14 cellular contexts compared by ENCODE assay signal in the genomic region with DNA sequence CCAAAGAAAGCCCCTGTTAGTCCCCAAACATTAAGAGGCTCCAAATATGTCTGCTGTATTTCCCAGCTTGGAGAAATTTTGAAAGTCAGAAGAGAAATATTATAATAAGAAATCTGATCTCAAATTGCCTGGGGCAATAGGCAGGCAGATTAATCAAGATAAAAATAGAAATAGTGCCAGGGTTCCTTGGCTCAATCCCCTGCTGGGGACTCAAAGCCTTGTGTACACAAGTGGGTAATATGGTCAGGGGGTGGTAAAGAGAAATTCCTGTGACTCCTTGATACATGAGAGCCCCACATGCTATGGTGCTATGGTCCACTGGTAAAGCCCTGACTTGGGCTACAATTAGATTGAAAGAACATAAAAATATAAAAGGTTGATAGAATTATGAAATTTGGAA.
"Had no signal": no experiment of that assay in that cellular context is flagged by ENCODE, and none has a peak within 500 bp of the region (broad histone marks: within the 10 kb centered on the region; RNA-seq: fewer than 3 reads in every experiment).

No MANE protein-coding gene starts in this region.

- H3K36me3 ChIP-seq: brain microvascular endothelial cell, esophagus muscularis mucosa, lower lobe of right lung, neural progenitor cell, pancreas had no signal

- H3K4me2 ChIP-seq: neural progenitor cell had no signal

- H3K4me1 ChIP-seq: esophagus muscularis mucosa, lower lobe of right lung, pancreas had no signal

- H3K27me3 ChIP-seq: brain microvascular endothelial cell, esophagus muscularis mucosa, neural progenitor cell, pancreas had no signal

- H3K4me3 ChIP-seq: esophagus muscularis mucosa, lower lobe of right lung, neural progenitor cell, pancreas had no signal

- H3K27ac ChIP-seq: brain microvascular endothelial cell, esophagus muscularis mucosa, lower lobe of right lung, neural progenitor cell, pancreas had no signal

- ATAC-seq: activated naive CD4-positive, alpha-beta T cell treated with anti-CD3 and anti-CD28 coated beads, Interleukin-2, amount 50 U/mL, for 72 hours; lower lobe of right lung; pancreas had no signal

- DNase-seq: activated CD4-positive, alpha-beta T cell treated with anti-CD3 and anti-CD28 coated beads, Interleukin-2, amount 50 U/mL, for 1 hour; activated effector memory CD4-positive, alpha-beta T cell treated with Interleukin-2 at 50 U/mL for 16 hours; brain microvascular endothelial cell; glutamatergic neuron; immature natural killer cell; lower lobe of right lung; midbrain; pancreas; stimulated activated CD4-positive, alpha-beta T cell treated with anti-CD3 and anti-CD28 coated beads, Interleukin-12 subunit alpha, Interleukin-12 subunit beta, amount 100 ng/mL, for 4 hours; stimulated activated naive CD4-positive, alpha-beta T cell; trophoblast cell had no signal

- H3K9ac ChIP-seq: neural progenitor cell had no signal

- H2AFZ ChIP-seq: neural progenitor cell had no signal

- H3K9me3 ChIP-seq: esophagus muscularis mucosa, lower lobe of right lung, pancreas had no signal
